15 cellular contexts compared by ENCODE assay signal in genomic region chr7:157442993-157443831, GRCh38.
"Had no signal": no experiment of that assay in that cellular context is flagged by ENCODE, and none has a peak within 500 bp of the region (broad histone marks: within the 10 kb centered on the region; RNA-seq: fewer than 3 reads in every experiment).

No MANE protein-coding gene starts in this region.

- H3K27ac ChIP-seq: cardiac muscle cell, colonic mucosa, left lung, neutrophil, prostate gland had no signal

- DNase-seq: activated CD4-positive, alpha-beta T cell treated with anti-CD3 and anti-CD28 coated beads, Interleukin-2, amount 10 ng/mL, durations not matched to agents 24 days and 14 days; activated naive CD4-positive, alpha-beta T cell treated with Interleukin-2 at 50 U/mL for 16 hours; activated T-cell treated with anti-CD3 and anti-CD28 coated beads, Interleukin-2, amount 50 U/mL, for 48 hours; colonic mucosa; foreskin melanocyte; mesenchymal stem cell; stimulated activated CD4-positive, alpha-beta T cell treated with anti-CD3 and anti-CD28 coated beads, Interleukin-2, amount 100 ng/mL, for 48 hours had no signal

- H3K4me3 ChIP-seq: cardiac muscle cell, colonic mucosa, left lung, prostate gland had no signal

- H3K4me3 Mint-ChIP-seq: activated CD4-positive, alpha-beta T cell treated with anti-CD3 and anti-CD28 coated beads, Interleukin-2, amount 10 ng/mL, durations not matched to agents 24 days and 14 days; stimulated activated naive CD8-positive, alpha-beta T cell treated with anti-CD3 and anti-CD28 coated beads, Interleukin-15, Interleukin-2, amounts not matched to agents 100 ng/mL and 50 ng/mL, for 24 hours; T-helper 1 cell treated with Interleukin-12 subunit alpha and Interleukin-12 subunit beta and Interleukin-4 antibody, amounts not matched to agents 30 μg/mL and 1 μg/mL, for 36 hours; WTC11 had no signal

- H3K27me3 Mint-ChIP-seq: stimulated activated naive CD8-positive, alpha-beta T cell treated with anti-CD3 and anti-CD28 coated beads, Interleukin-15, Interleukin-2, amounts not matched to agents 100 ng/mL and 50 ng/mL, for 24 hours had no signal

- H3K4me1 ChIP-seq: colonic mucosa, left lung, prostate gland had no signal

- H3K9me3 ChIP-seq: colonic mucosa, left lung, neutrophil, prostate gland had no signal

- H3K27ac Mint-ChIP-seq: stimulated activated naive CD8-positive, alpha-beta T cell treated with anti-CD3 and anti-CD28 coated beads, Interleukin-15, Interleukin-2, amounts not matched to agents 100 ng/mL and 50 ng/mL, for 24 hours; T-helper 1 cell treated with Interleukin-12 subunit alpha and Interleukin-12 subunit beta and Interleukin-4 antibody, amounts not matched to agents 30 μg/mL and 1 μg/mL, for 36 hours; WTC11 had no signal

- H3K27me3 ChIP-seq: cardiac muscle cell, colonic mucosa, left lung had no signal

- H3K9me3 Mint-ChIP-seq: activated CD4-positive, alpha-beta T cell treated with anti-CD3 and anti-CD28 coated beads, Interleukin-2, amount 10 ng/mL, durations not matched to agents 24 days and 14 days; stimulated activated naive CD8-positive, alpha-beta T cell treated with anti-CD3 and anti-CD28 coated beads, Interleukin-15, Interleukin-2, amounts not matched to agents 100 ng/mL and 50 ng/mL, for 24 hours; T-helper 1 cell treated with Interleukin-12 subunit alpha and Interleukin-12 subunit beta and Interleukin-4 antibody, amounts not matched to agents 30 μg/mL and 1 μg/mL, for 36 hours had no signal

- H3K4me1 Mint-ChIP-seq: activated CD4-positive, alpha-beta T cell treated with anti-CD3 and anti-CD28 coated beads, Interleukin-2, amount 10 ng/mL, durations not matched to agents 24 days and 14 days; WTC11 had no signal

- H3K36me3 ChIP-seq: cardiac muscle cell, colonic mucosa, left lung, neutrophil, prostate gland had no signal

- ATAC-seq: left lung, SK-N-SH treated with all-trans-retinoic acid at 6 μM for 48 hours, WTC11 had no signal
